1 cellular context compared by ENCODE assay signal in the genomic region with DNA sequence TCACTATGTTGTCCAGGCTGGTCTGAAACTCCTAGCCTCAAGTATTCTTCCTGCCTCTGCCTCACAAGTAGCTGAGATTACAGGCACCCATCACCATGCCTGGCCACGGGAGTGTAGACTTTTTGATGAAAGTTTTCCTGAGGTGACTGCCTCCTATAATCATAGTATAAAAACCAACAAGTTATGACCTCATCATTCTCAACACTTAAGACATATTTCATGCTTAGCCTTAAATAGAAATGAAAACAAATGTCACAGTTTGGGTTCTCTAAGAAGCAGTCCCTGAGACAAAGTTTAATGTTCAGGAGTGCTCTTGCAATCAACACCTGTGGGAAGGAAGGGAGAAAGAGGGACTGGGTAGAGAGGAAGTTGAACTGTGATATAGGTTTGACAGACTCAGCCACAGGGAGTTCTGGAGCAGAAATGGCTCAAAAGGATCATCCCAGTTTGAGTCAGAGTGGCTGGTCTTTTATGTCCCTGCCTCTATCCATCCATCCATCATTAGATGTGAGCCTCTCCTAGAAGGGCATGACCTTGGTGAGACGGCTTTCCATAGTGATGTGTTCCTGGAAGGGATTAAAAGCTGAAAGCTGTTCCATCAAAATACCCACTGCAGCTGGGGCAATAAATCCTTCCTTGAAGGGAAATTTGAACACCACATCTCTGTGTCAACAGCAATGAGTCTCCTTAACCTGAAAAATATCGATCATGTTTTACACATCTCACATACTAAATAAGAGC.
TF ChIP-seq lines count a peak whose summit lies in the region.

No MANE protein-coding gene starts in this region.

TF ChIP-seq in K562, 482 proteins besides CTCF, POLR2A, EP300 and RAD21 (continued from another document and continues in another):
- TF ChIP-seq, protein P1, sequence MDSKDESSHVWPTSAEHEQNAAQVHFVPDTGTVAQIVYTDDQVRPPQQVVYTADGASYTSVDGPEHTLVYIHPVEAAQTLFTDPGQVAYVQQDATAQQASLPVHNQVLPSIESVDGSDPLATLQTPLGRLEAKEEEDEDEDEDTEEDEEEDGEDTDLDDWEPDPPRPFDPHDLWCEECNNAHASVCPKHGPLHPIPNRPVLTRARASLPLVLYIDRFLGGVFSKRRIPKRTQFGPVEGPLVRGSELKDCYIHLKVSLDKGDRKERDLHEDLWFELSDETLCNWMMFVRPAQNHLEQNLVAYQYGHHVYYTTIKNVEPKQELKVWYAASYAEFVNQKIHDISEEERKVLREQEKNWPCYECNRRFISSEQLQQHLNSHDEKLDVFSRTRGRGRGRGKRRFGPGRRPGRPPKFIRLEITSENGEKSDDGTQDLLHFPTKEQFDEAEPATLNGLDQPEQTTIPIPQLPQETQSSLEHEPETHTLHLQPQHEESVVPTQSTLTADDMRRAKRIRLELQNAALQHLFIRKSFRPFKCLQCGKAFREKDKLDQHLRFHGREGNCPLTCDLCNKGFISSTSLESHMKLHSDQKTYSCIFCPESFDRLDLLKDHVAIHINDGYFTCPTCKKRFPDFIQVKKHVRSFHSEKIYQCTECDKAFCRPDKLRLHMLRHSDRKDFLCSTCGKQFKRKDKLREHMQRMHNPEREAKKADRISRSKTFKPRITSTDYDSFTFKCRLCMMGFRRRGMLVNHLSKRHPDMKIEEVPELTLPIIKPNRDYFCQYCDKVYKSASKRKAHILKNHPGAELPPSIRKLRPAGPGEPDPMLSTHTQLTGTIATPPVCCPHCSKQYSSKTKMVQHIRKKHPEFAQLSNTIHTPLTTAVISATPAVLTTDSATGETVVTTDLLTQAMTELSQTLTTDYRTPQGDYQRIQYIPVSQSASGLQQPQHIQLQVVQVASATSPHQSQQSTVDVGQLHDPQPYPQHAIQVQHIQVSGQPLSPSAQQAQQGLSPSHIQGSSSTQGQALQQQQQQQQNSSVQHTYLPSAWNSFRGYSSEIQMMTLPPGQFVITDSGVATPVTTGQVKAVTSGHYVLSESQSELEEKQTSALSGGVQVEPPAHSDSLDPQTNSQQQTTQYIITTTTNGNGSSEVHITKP (IDR thresholded peaks at IDR 0.05; ENCODE audit: partially characterized antibody): no peak
- no peak for TF ChIP-seq MTA3 (IDR thresholded peaks at IDR 0.05; ENCODE audit: borderline replicate concordance)
- no peak for TF ChIP-seq SMC3 (conservative IDR thresholded peaks at IDR 0.05; ENCODE audit: insufficient read depth, low read depth, low read length)
- TF ChIP-seq FOXO4 (CRISPR knock-in tag; IDR thresholded peaks at IDR 0.05): no peak
- no peak for TF ChIP-seq ARID3A (IDR thresholded peaks at IDR 0.05; ENCODE audit: borderline replicate concordance, low read depth, low read length)
- TF ChIP-seq ZSCAN29 (IDR thresholded peaks at IDR 0.05): no peak
- peak; percentile 75 for TF ChIP-seq CTBP1 (IDR thresholded peaks at IDR 0.05; ENCODE audit: borderline replicate concordance)
- no peak for TF ChIP-seq TCF7L2 (IDR thresholded peaks at IDR 0.05; ENCODE audit: low read depth, low read length)
- TF ChIP-seq SPI1 (IDR thresholded peaks at IDR 0.05; ENCODE audit: borderline replicate concordance, low read depth, low read length): peak; percentile 74; the same call in 1 of the 2 replicates
- TF ChIP-seq ZNF282 (CRISPR knock-in tag; IDR thresholded peaks at IDR 0.05): no peak
- TF ChIP-seq MBD2 (IDR thresholded peaks at IDR 0.05; ENCODE audit: borderline replicate concordance, low read depth): no peak
- TF ChIP-seq ZNF444 (CRISPR knock-in tag; IDR thresholded peaks at IDR 0.05): no peak
- TF ChIP-seq PREB (CRISPR knock-in tag; IDR thresholded peaks at IDR 0.05): no peak
- TF ChIP-seq ZNF57 (CRISPR knock-in tag; IDR thresholded peaks at IDR 0.05): no peak
- no peak for TF ChIP-seq TAF9B (IDR thresholded peaks at IDR 0.05; ENCODE audit: partially characterized antibody)
- no peak for TF ChIP-seq PBX2 (CRISPR knock-in tag; IDR thresholded peaks at IDR 0.05; ENCODE audit: low read depth)
- peak; percentile 70; the same call in 1 of the 2 replicates for TF ChIP-seq PBX2 (tag; conservative IDR thresholded peaks at IDR 0.05; ENCODE audit: low read depth)
- 0 out of 2 replicates have a peak, but pooled peaks have one; percentile 13 for TF ChIP-seq SMARCA4 (IDR thresholded peaks at IDR 0.05)
- TF ChIP-seq ARID1B (IDR thresholded peaks at IDR 0.05): peak; percentile 26; the same call in 1 of the 2 replicates
- peak; percentile 52 for TF ChIP-seq PKNOX1 (IDR thresholded peaks at IDR 0.05)
- no peak for TF ChIP-seq RBM14 (IDR thresholded peaks at IDR 0.05; ENCODE audit: borderline replicate concordance, insufficient read depth, low read depth, low read length)
- TF ChIP-seq ETS2 (tag; IDR thresholded peaks at IDR 0.05; ENCODE audit: borderline replicate concordance, poor library complexity, severe bottlenecking): no peak
- peak; percentile 78 for TF ChIP-seq ESRRA (IDR thresholded peaks at IDR 0.05; ENCODE audit: borderline replicate concordance, low read depth)
- TF ChIP-seq CREBBP (IDR thresholded peaks at IDR 0.05; ENCODE audit: low read depth, low read length): no peak
- peak; percentile 81 for TF ChIP-seq ATF3 (IDR thresholded peaks at IDR 0.05)
- no peak for TF ChIP-seq ATF3 (CRISPR knock-in tag; conservative IDR thresholded peaks at IDR 0.05)
- TF ChIP-seq BMI1 (IDR thresholded peaks at IDR 0.05; ENCODE audit: low read length): no peak
- TF ChIP-seq HNRNPH1 (optimal IDR thresholded peaks at IDR 0.05; ENCODE audit: low read depth, low read length): no peak
- no peak for TF ChIP-seq HES1 (IDR thresholded peaks at IDR 0.05; ENCODE audit: low read depth)
- TF ChIP-seq ZEB2 (IDR thresholded peaks at IDR 0.05): 0 out of 2 replicates have a peak, but pooled peaks have one; percentile 31
- TF ChIP-seq KDM1A (IDR thresholded peaks at IDR 0.05): peak in 1 of 2 experiments; percentile 19; a peak in 1 of 4 replicates
- no peak for TF ChIP-seq SMARCA5 (IDR thresholded peaks at IDR 0.05)
- TF ChIP-seq XRCC3 (IDR thresholded peaks at IDR 0.05): no peak
- no peak for TF ChIP-seq U2AF1 (optimal IDR thresholded peaks at IDR 0.05; ENCODE audit: low read depth, low read length)
- no peak for TF ChIP-seq BDP1 (IDR thresholded peaks at IDR 0.05; ENCODE audit: insufficient read depth, insufficient read length)
- TF ChIP-seq ZNF431 (CRISPR knock-in tag; IDR thresholded peaks at IDR 0.05): no peak
- TF ChIP-seq GMEB1 (CRISPR knock-in tag; IDR thresholded peaks at IDR 0.05): 0 out of 2 replicates have a peak, but pooled peaks have one; percentile 9
- TF ChIP-seq TAL1 (IDR thresholded peaks at IDR 0.05): 0 out of 2 replicates have a peak, but pooled peaks have one; percentile 13
- TF ChIP-seq TARDBP (IDR thresholded peaks at IDR 0.05): no peak
- no peak for TF ChIP-seq KDM2B (CRISPR knock-in tag; IDR thresholded peaks at IDR 0.05)
- peak; percentile 61; the same call in 1 of the 2 replicates for TF ChIP-seq ATF7 (IDR thresholded peaks at IDR 0.05)
- TF ChIP-seq ZNF3 (CRISPR knock-in tag; IDR thresholded peaks at IDR 0.05): no peak
- TF ChIP-seq, protein P2, sequence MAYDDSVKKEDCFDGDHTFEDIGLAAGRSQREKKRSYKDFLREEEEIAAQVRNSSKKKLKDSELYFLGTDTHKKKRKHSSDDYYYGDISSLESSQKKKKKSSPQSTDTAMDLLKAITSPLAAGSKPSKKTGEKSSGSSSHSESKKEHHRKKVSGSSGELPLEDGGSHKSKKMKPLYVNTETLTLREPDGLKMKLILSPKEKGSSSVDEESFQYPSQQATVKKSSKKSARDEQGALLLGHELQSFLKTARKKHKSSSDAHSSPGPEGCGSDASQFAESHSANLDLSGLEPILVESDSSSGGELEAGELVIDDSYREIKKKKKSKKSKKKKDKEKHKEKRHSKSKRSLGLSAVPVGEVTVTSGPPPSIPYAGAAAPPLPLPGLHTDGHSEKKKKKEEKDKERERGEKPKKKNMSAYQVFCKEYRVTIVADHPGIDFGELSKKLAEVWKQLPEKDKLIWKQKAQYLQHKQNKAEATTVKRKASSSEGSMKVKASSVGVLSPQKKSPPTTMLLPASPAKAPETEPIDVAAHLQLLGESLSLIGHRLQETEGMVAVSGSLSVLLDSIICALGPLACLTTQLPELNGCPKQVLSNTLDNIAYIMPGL (CRISPR knock-in tag; IDR thresholded peaks at IDR 0.05): no peak
- TF ChIP-seq DPF2 (IDR thresholded peaks at IDR 0.05): peak; percentile 19; the same call in 1 of the 2 replicates
